24 cellular contexts compared by ENCODE assay signal in the genomic region with DNA sequence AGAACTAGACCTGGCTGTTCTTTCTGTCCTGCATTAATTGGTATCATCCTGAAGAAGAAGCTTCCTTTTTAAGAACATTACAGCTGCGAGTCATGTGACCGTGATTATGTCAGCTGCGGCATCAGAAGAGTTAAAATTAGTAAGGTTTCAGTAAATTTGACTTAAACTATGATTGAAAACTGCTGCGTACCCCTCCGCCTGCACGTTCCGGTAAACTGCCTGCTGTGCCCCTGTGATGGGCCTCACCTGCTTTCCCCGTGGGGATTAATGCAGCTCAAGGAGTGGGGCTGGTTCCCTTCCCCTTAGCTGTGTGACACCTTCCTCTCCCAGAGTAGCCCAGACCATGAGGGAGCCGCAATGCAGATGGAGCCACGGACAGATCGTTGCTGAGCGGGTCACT. TPM values are rescaled to one million over a fixed set of nuclear protein-coding genes. Genes with fewer than 3 reads are reported as not detected.
DNase-seq lines count a peak whose midpoint lies in the region; ATAC-seq, FAIRE-seq and TF ChIP-seq lines count a peak whose summit lies in the region.
"Had no signal": no experiment of that assay in that cellular context is flagged by ENCODE, and none has a peak within 500 bp of the region (broad histone marks: within the 10 kb centered on the region; RNA-seq: fewer than 3 reads in every experiment).

No MANE protein-coding gene starts in this region.

- peak; percentile 56 for ATAC-seq in GM19455 (IDR thresholded peaks at IDR 0.05; ENCODE audit: unreplicated experiment)
- peak; percentile 54 for ATAC-seq in HG02885 (IDR thresholded peaks at IDR 0.05; ENCODE audit: poor library complexity, unreplicated experiment)
- ATAC-seq in K562: no peak
- ATAC-seq: Right ventricle myocardium inferior had no signal

- CTCF ChIA-PET in K562 (lab: Yijun Ruan, JAX; ENCODE audit: low intra/inter-chr PET ratio): no interaction called here

- H3K27me3 ChIP-seq in K562 (ENCODE audit: control insufficient read depth in 2 of 2, insufficient read depth in 2 of 2, low read length in 2 of 2): no peaks in the 10 kb centered on the region
- H3K27me3 ChIP-seq: hepatocyte, vagina had no signal

- H3K36me3 Mint-ChIP-seq in endothelial cell (ENCODE audit: low read depth, unreplicated experiment): no peaks in the 10 kb centered on the region
- H3K36me3 Mint-ChIP-seq: CD4-positive, alpha-beta memory T cell had no signal

- H3K27ac Mint-ChIP-seq in endothelial cell (ENCODE audit: unreplicated experiment): no peak overlapping the region
- H3K27ac Mint-ChIP-seq: CD4-positive, alpha-beta memory T cell; T-helper 1 cell treated with Interleukin-12 subunit alpha and Interleukin-12 subunit beta and Interleukin-4 antibody, amounts not matched to agents 30 μg/mL and 1 μg/mL, for 36 hours had no signal

- peaks cover 3% of the 10 kb centered on the region for H3K27me3 Mint-ChIP-seq in endothelial cell (ENCODE audit: unreplicated experiment)
- H3K27me3 Mint-ChIP-seq: CD4-positive, alpha-beta memory T cell; central memory CD8-positive, alpha-beta T cell had no signal

- BruUV-seq in K562 (replicated peaks; lab: Mats Ljungman, UMichigan): no TSS peak

- no peaks in the 10 kb centered on the region for H3K9me3 Mint-ChIP-seq in endothelial cell (ENCODE audit: unreplicated experiment)
- H3K9me3 Mint-ChIP-seq: CD4-positive, alpha-beta memory T cell; central memory CD8-positive, alpha-beta T cell; T-helper 1 cell treated with Interleukin-12 subunit alpha and Interleukin-12 subunit beta and Interleukin-4 antibody, amounts not matched to agents 30 μg/mL and 1 μg/mL, for 36 hours had no signal

- POLR2A ChIA-PET in K562 (lab: Yijun Ruan, JAX): interaction anchor here (0.6 to 2.9 kb wide), 7 partner anchors 9 to 35 kb away, joined by 3 to 23 read pairs (median 3); no protein-coding TSS in a partner anchor

- intact Hi-C loops in K562 (cut with micrococcal nuclease): loop anchor here (2.0 kb wide), 1 partner anchor 129 kb away; no protein-coding TSS in a partner anchor

- no peak for FAIRE-seq in K562 (lab: Jason Lieb, UNC)

- H4K20me1 ChIP-seq in K562 (replicated peaks; ENCODE audit: control insufficient read depth, insufficient read depth, low read length): no peaks in the 10 kb centered on the region

- no peaks in the 10 kb centered on the region for H3K36me3 ChIP-seq in K562 (ENCODE audit: control insufficient read depth, insufficient read depth, low read length)
- H3K36me3 ChIP-seq: HAP-1, vagina had no signal

- H3K4me3 ChIP-seq in GM12864 (ENCODE audit: low read depth, low read length) (peak overlapping the region; percentile 58), K562 (no peak overlapping the region)
- H3K4me3 ChIP-seq: HAP-1, hepatocyte, vagina had no signal

- 86% methylated on average over 12 of the region's 12 CpGs for WGBS in K562 (ENCODE audit: insufficient coverage, low coverage, missing lambda C conversion rate)

- no peak overlapping the region for H3K27ac ChIP-seq in K562 (ENCODE audit: extremely low read depth, low read depth, low read length)
- H3K27ac ChIP-seq: hepatocyte, vagina had no signal

- no peak overlapping the region for H3K4me2 ChIP-seq in K562 (ENCODE audit: insufficient read depth, low read length)
- H3K4me2 ChIP-seq: hepatocyte had no signal

- TF ChIP-seq RAD21 in K562 (CRISPR knock-in tag; conservative IDR thresholded peaks at IDR 0.05 in 1 of 2, IDR thresholded peaks at IDR 0.05 in 1 of 2): no peak

- no peak for TF ChIP-seq POLR2A in K562 (conservative IDR thresholded peaks at IDR 0.05)

- H3K79me2 ChIP-seq in K562 (ENCODE audit: control insufficient read depth, insufficient read depth, low read length): no peaks in the 10 kb centered on the region
- H3K79me2 ChIP-seq: hepatocyte had no signal

- H2AFZ ChIP-seq in K562 (ENCODE audit: low read depth, low read length): no peak overlapping the region
- H2AFZ ChIP-seq: hepatocyte had no signal

- no peak overlapping the region for H3K4me3 Mint-ChIP-seq in endothelial cell (ENCODE audit: unreplicated experiment)
- H3K4me3 Mint-ChIP-seq: CD4-positive, alpha-beta memory T cell; central memory CD8-positive, alpha-beta T cell; T-helper 1 cell treated with Interleukin-12 subunit alpha and Interleukin-12 subunit beta and Interleukin-4 antibody, amounts not matched to agents 30 μg/mL and 1 μg/mL, for 36 hours had no signal

- DNase-seq in GM12864 (ENCODE audit: low read depth): peak; percentile 26
- no peak for DNase-seq in K562 (ENCODE audit: extremely low read depth in 1 of 4, low spot score in 3 of 4)
- DNase-seq in endothelial cell (ENCODE audit: low spot score): no peak
- DNase-seq in T-helper 9 cell: no peak
- DNase-seq in iPS-NIHi11 (ENCODE audit: low spot score): no peak
- no peak for DNase-seq in cerebellar cortex (ENCODE audit: low spot score)
- DNase-seq: ACHN; activated effector memory CD4-positive, alpha-beta T cell treated with anti-CD3 and anti-CD28 coated beads, Interleukin-2, amount 50 U/mL, for 16 hours; CD4-positive, alpha-beta memory T cell; DMS79 treated with DMSO at 0.1 percent for 48 hours; kidney glomerular epithelial cell; NCI-H1436; NCI-H446; nucleus accumbens; right cardiac atrium; stimulated activated CD4-positive, alpha-beta T cell treated with anti-CD3 and anti-CD28 coated beads, Interleukin-2, amount 100 ng/mL, for 24 hours had no signal

- no peaks in the 10 kb centered on the region for H3K9me1 ChIP-seq in K562 (ENCODE audit: control insufficient read depth, insufficient read depth, low read length)

- peak overlapping the region in 1 of 2 experiments; percentile 66; a peak in 3 of 4 replicates for H3K9ac ChIP-seq in K562 (ENCODE audit: insufficient read depth in 1 of 2, low read depth in 2 of 2, low read length in 2 of 2)

- TF ChIP-seq CTCF in GM12864 (IDR thresholded peaks at IDR 0.05; ENCODE audit: low read depth, low read length, missing control alignments): no peak
- no peak for TF ChIP-seq CTCF in K562 (IDR thresholded peaks at IDR 0.05 in 2 of 3, conservative IDR thresholded peaks at IDR 0.05 in 1 of 3; ENCODE audit: insufficient read depth in 2 of 3, low read depth in 1 of 3, low read length in 3 of 3)
- TF ChIP-seq CTCF in endothelial cell (IDR thresholded peaks at IDR 0.05; ENCODE audit: unreplicated experiment): no peak

- H3K4me1 ChIP-seq in K562 (replicated peaks in 1 of 2; ENCODE audit: control insufficient read depth in 2 of 2, insufficient read depth in 2 of 2, low read length in 2 of 2): peaks cover 28 to 44% of the 10 kb centered on the region in 2 experiments
- H3K4me1 ChIP-seq: vagina had no signal

- TF ChIP-seq EP300 in K562 (IDR thresholded peaks at IDR 0.05; ENCODE audit: low read length): no peak

- peaks cover 2% of the 10 kb centered on the region for H3K4me1 Mint-ChIP-seq in endothelial cell (ENCODE audit: unreplicated experiment)
- H3K4me1 Mint-ChIP-seq: CD4-positive, alpha-beta memory T cell; central memory CD8-positive, alpha-beta T cell had no signal

- in situ Hi-C loops in K562 (cut with MboI): no loop called here

- H3K9me3 ChIP-seq in K562 (replicated peaks; ENCODE audit: control insufficient read depth, insufficient read depth, low read depth, low read length): no peaks in the 10 kb centered on the region
- H3K9me3 ChIP-seq: HAP-1, vagina had no signal

TF ChIP-seq in K562, 482 proteins besides CTCF, POLR2A, EP300 and RAD21 (continues in another document):
- TF ChIP-seq RAD51 (IDR thresholded peaks at IDR 0.05; ENCODE audit: borderline replicate concordance, low read depth): peak; percentile 33; the same call in 1 of the 2 replicates
- TF ChIP-seq, protein P1, sequence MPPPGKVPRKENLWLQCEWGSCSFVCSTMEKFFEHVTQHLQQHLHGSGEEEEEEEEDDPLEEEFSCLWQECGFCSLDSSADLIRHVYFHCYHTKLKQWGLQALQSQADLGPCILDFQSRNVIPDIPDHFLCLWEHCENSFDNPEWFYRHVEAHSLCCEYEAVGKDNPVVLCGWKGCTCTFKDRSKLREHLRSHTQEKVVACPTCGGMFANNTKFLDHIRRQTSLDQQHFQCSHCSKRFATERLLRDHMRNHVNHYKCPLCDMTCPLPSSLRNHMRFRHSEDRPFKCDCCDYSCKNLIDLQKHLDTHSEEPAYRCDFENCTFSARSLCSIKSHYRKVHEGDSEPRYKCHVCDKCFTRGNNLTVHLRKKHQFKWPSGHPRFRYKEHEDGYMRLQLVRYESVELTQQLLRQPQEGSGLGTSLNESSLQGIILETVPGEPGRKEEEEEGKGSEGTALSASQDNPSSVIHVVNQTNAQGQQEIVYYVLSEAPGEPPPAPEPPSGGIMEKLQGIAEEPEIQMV (tag; conservative IDR thresholded peaks at IDR 0.05; ENCODE audit: low read depth): 0 out of 2 replicates have a peak, but pooled peaks have one; percentile 10
- TF ChIP-seq ZKSCAN3 (CRISPR knock-in tag; IDR thresholded peaks at IDR 0.05): no peak
- TF ChIP-seq TOE1 (IDR thresholded peaks at IDR 0.05; ENCODE audit: borderline replicate concordance): peak; percentile 35; the same call in 1 of the 2 replicates
- no peak for TF ChIP-seq TOE1 (CRISPR knock-in tag; IDR thresholded peaks at IDR 0.05; ENCODE audit: borderline replicate concordance, low read depth)

RNA-seq across cellular contexts. Expression of a gene that starts 36.1 kb away (rescaled TPM):
- total RNA-seq in K562 (2011; cell fraction: chromatin; rRNA removed; ENCODE audit: low replicate concordance): 5.2 and 8.0 TPM in 2 replicates
- total RNA-seq in K562 (2011; cell fraction: nucleolus; rRNA removed): 1.7 and 2.7 TPM in 2 replicates
- 3.4 and 3.9 TPM in 2 replicates for total RNA-seq in K562 (2011; cell fraction: nucleoplasm; rRNA removed)
- total RNA-seq in K562 (2014; rRNA removed) (3.0 and 3.4 TPM in 2 replicates), K562 (2014; rRNA removed; fragmentation: Illumina TruSeq; extraction: Trizol) (4.6 and 4.7 TPM in 2 replicates), K562 (2015; rRNA removed; fragmentation: Illumina TruSeq; extraction: Trizol) (3.4 and 3.8 TPM in 2 replicates), K562 (2021) (3.5 and 4.7 TPM in 2 replicates), endothelial cell (ENCODE audit: unreplicated experiment) (1.3 TPM)
- polyA plus RNA-seq in K562 (2011; rRNA removed) (0.32 and 3.6 TPM in 2 replicates), K562 (2014; fragmentation: Illumina TruSeq; extraction: Trizol) (3.4 and 4.2 TPM in 2 replicates), K562 (2014; fragmentation: Nextera tagmentation; extraction: Ambion mirVana) (1 to 10 TPM; 2.9 to 6.5 TPM), K562 (2014; rRNA removed) (2.7 and 3.8 TPM in 2 replicates)
- polyA plus RNA-seq in K562 (2011; cell fraction: cytosol; rRNA removed): 0.24 and 1.3 TPM in 2 replicates
- 0.79 and 3.4 TPM in 2 replicates for polyA plus RNA-seq in K562 (2011; cell fraction: nucleus; rRNA removed)
- 4.5 and 6.0 TPM in 2 replicates for polyA plus RNA-seq in K562 (2012)
- polyA minus RNA-seq in K562 (2011; rRNA and poly(A)+ RNA removed): 1.1 and 3.9 TPM in 2 replicates
- 0.27 and 1.7 TPM in 2 replicates for polyA minus RNA-seq in K562 (2011; cell fraction: cytosol; rRNA and poly(A)+ RNA removed)
- 1.9 and 6.5 TPM in 2 replicates for polyA minus RNA-seq in K562 (2011; cell fraction: nucleus; rRNA and poly(A)+ RNA removed)
- total RNA-seq: CD4-positive, alpha-beta memory T cell; right cardiac atrium; Right ventricle myocardium inferior had no signal
- polyA plus RNA-seq: CD4-positive, alpha-beta memory T cell; right cardiac atrium had no signal
